In genomic region chr14:102911541-102911951, GRCh38 we compare ENCODE assay signal across 2 cellular contexts.
TF ChIP-seq lines count a peak whose summit lies in the region.

No MANE protein-coding gene starts in this region.

TF ChIP-seq in SK-N-SH, 30 proteins besides CTCF, POLR2A, EP300 and RAD21 (continued from another document):
- no peak for TF ChIP-seq REST (IDR thresholded peaks at IDR 0.05; ENCODE audit: low read depth, low read length)
- TF ChIP-seq RCOR1 (IDR thresholded peaks at IDR 0.05; ENCODE audit: low read length) = no peak
- TF ChIP-seq ELF1 (IDR thresholded peaks at IDR 0.05) = no peak
- TF ChIP-seq USF2 (IDR thresholded peaks at IDR 0.05; ENCODE audit: borderline replicate concordance, low read depth, low read length) = no peak
- TF ChIP-seq ZBTB33 (IDR thresholded peaks at IDR 0.05; ENCODE audit: borderline replicate concordance, low read depth) = no peak
- TF ChIP-seq MAX (IDR thresholded peaks at IDR 0.05; ENCODE audit: low read depth) = no peak

TF ChIP-seq in SK-N-SH treated with all-trans-retinoic acid at 6 μM for 48 hours, 23 proteins besides CTCF, POLR2A, EP300 and RAD21 (continued from another document):
- TF ChIP-seq PATZ1 (CRISPR knock-in tag; IDR thresholded peaks at IDR 0.05; ENCODE audit: borderline replicate concordance) (no peak), SNAI2 (CRISPR knock-in tag; IDR thresholded peaks at IDR 0.05) (no peak), ZNF565 (CRISPR knock-in tag; conservative IDR thresholded peaks at IDR 0.05; ENCODE audit: low read depth) (no peak), CSDC2 (CRISPR knock-in tag; IDR thresholded peaks at IDR 0.05) (no peak), BACH2 (CRISPR knock-in tag; IDR thresholded peaks at IDR 0.05; ENCODE audit: borderline replicate concordance) (no peak), TOX (CRISPR knock-in tag; IDR thresholded peaks at IDR 0.05; ENCODE audit: borderline replicate concordance) (no peak), ZNF70 (CRISPR knock-in tag; IDR thresholded peaks at IDR 0.05) (no peak), CREB5 (CRISPR knock-in tag; IDR thresholded peaks at IDR 0.05; ENCODE audit: low read depth) (no peak), CSRNP3 (CRISPR knock-in tag; IDR thresholded peaks at IDR 0.05) (no peak), TSHZ2 (CRISPR knock-in tag; IDR thresholded peaks at IDR 0.05) (no peak), ZC3H10 (CRISPR knock-in tag; IDR thresholded peaks at IDR 0.05) (no peak), ISL1 (CRISPR knock-in tag; IDR thresholded peaks at IDR 0.05) (no peak), GLIS3 (CRISPR knock-in tag; IDR thresholded peaks at IDR 0.05) (no peak)
